In the genomic region with DNA sequence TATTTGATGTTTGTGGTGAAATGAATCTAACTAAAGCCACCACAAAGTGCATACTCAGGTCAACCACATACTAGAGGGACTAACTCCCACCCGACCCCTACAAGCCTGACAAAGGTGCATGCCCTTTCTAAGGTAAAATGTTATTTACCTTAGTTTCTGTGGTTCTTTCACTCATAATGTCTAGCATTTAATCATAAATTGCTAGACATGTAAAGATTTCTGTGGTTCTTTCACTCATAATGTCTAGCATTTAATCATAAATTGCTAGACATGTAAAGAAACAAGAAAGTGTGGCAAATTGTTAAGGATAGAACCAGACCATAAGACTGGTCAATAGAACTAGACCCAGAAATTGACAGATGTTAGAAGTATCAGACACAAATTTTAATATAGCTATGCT, we compare ENCODE assay signal across 28 cellular contexts.
"Had no signal": no experiment of that assay in that cellular context is flagged by ENCODE, and none has a peak within 500 bp of the region (broad histone marks: within the 10 kb centered on the region; RNA-seq: fewer than 3 reads in every experiment).

No MANE protein-coding gene starts in this region.

- FAIRE-seq: colon, endometrium, endothelial cell of umbilical vein, frontal cortex had no signal

- H3K36me3 ChIP-seq: colonic mucosa, esophagus muscularis mucosa, esophagus squamous epithelium, gastrocnemius medialis, gastroesophageal sphincter, heart left ventricle, heart right ventricle had no signal

- ATAC-seq: effector memory CD8-positive, alpha-beta T cell; esophagus mucosa; foreskin keratinocyte; gastrocnemius medialis; gastroesophageal sphincter; heart left ventricle; heart right ventricle had no signal

- H3K27ac ChIP-seq: colonic mucosa, coronary artery, dorsolateral prefrontal cortex, epithelial cell of prostate, esophagus muscularis mucosa, esophagus squamous epithelium, foreskin keratinocyte, gastrocnemius medialis, gastroesophageal sphincter, heart left ventricle, heart right ventricle had no signal

- H3K4me1 ChIP-seq: colonic mucosa, esophagus squamous epithelium, foreskin keratinocyte, gastrocnemius medialis had no signal

- H3K4me3 ChIP-seq: colonic mucosa, coronary artery, dorsolateral prefrontal cortex, esophagus muscularis mucosa, esophagus squamous epithelium, gastrocnemius medialis, gastroesophageal sphincter, heart left ventricle, heart right ventricle had no signal

- DNase-seq: colonic mucosa; cortex of kidney; dermis blood vessel endothelial cell; dorsolateral prefrontal cortex; effector CD4-positive, alpha-beta T cell; effector CD8-positive, alpha-beta T cell; effector memory CD4-positive, alpha-beta T cell; effector memory CD8-positive, alpha-beta T cell; endodermal cell; erythroblast; esophagus squamous epithelium; foreskin fibroblast; foreskin keratinocyte; foreskin melanocyte; gastrocnemius medialis; glutamatergic neuron; head of caudate nucleus; heart left ventricle; heart right ventricle had no signal

- H3K27me3 ChIP-seq: colonic mucosa, esophagus muscularis mucosa, esophagus squamous epithelium, foreskin keratinocyte, gastrocnemius medialis, gastroesophageal sphincter, heart left ventricle, heart right ventricle had no signal

- H3K9me3 ChIP-seq: colonic mucosa had no signal
